14 cellular contexts compared by ENCODE assay signal in the genomic region with DNA sequence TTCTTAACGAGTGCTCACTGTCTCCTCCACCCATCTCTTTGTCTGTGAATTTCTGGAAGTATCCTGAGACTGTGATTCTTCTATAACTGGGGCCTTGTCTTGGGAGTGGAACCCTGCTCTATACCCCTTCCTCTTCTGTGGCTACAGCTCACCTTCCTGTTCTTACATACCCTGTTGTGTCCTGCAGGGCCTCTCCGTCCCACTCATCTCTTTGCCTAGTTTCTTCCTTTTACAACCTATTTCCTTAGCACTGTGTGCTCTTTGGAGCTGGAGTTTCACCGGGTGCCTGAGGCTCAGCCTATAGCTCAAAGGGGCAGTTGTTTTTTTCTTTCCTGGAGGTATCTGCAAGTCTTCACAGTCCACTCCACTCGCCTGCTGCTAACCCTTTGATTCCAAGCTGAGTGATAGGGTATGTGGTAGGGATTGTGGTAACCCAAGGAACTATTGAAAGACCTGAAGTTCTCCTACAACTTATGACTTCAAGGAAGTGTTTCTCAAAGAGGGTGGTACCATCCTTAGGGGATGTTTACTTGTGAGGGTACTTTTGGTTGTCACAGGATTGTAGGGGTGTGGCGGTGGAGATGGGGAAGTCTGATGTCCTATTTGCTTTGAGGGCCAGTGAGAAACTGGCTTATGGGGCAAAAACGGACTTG.
DNase-seq lines count a peak whose midpoint lies in the region; ATAC-seq, FAIRE-seq and TF ChIP-seq lines count a peak whose summit lies in the region.
"Had no signal": no experiment of that assay in that cellular context is flagged by ENCODE, and none has a peak within 500 bp of the region (broad histone marks: within the 10 kb centered on the region; RNA-seq: fewer than 3 reads in every experiment).

No MANE protein-coding gene starts in this region.

- FAIRE-seq in HepG2 (lab: Jason Lieb, UNC) = no peak

- TF ChIP-seq POLR2A in HepG2 (IDR thresholded peaks at IDR 0.05; ENCODE audit: insufficient read depth in 1 of 2, low read depth in 2 of 2, low read length in 2 of 2) = no peak

- no peaks in the 10 kb centered on the region for H3K9me3 Mint-ChIP-seq in T-helper 1 cell treated with Interleukin-12 subunit alpha and Interleukin-12 subunit beta and Interleukin-4 antibody, amounts not matched to agents 30 μg/mL and 1 μg/mL, for 36 hours

- no peaks in the 10 kb centered on the region for H3K79me2 ChIP-seq in HepG2 (ENCODE audit: insufficient read depth, low read length)

- no peaks in the 10 kb centered on the region for H3K27me3 Mint-ChIP-seq in T-helper 1 cell treated with Interleukin-12 subunit alpha and Interleukin-12 subunit beta and Interleukin-4 antibody, amounts not matched to agents 30 μg/mL and 1 μg/mL, for 36 hours (ENCODE audit: low read depth)

- no peak overlapping the region for H3K4me3 ChIP-seq in HepG2 (replicated peaks in 1 of 3; ENCODE audit: insufficient read depth in 1 of 3, low read depth in 2 of 3, low read length in 3 of 3)
- H3K4me3 ChIP-seq: cardiac muscle cell, MG63 had no signal

- no peak for TF ChIP-seq CTCF in HepG2 (CRISPR knock-in tag; IDR thresholded peaks at IDR 0.05)

- H2AFZ ChIP-seq in HepG2 (ENCODE audit: low read length) = no peak overlapping the region

- no peak overlapping the region for H3K27ac ChIP-seq in HepG2 (ENCODE audit: extremely low read length, insufficient read depth, low read length)
- H3K27ac ChIP-seq: cardiac muscle cell, epithelial cell of prostate had no signal

- H3K4me2 ChIP-seq in HepG2 (ENCODE audit: low read depth, low read length) = no peak overlapping the region

- CTCF ChIA-PET in HepG2 (lab: Yijun Ruan, JAX; ENCODE audit: low intra/inter-chr PET ratio, low total read pairs) = interaction anchor here (1.4 kb wide), 1 partner anchor 344 kb away, joined by 3 read pairs; no protein-coding TSS in a partner anchor

- peak overlapping the region; percentile 8 for H3K4me3 Mint-ChIP-seq in T-helper 1 cell treated with Interleukin-12 subunit alpha and Interleukin-12 subunit beta and Interleukin-4 antibody, amounts not matched to agents 30 μg/mL and 1 μg/mL, for 36 hours

- WGBS in HepG2 (ENCODE audit: low lambda C conversion rate) = 21% methylated on average over 6 of the region's 6 CpGs

- H3K4me1 ChIP-seq in HepG2 (ENCODE audit: insufficient read depth, low read length) = peaks cover 6% of the 10 kb centered on the region; the same call in 1 of the 2 replicates

- peaks cover 57% of the 10 kb centered on the region for H3K4me1 Mint-ChIP-seq in T-helper 1 cell treated with Interleukin-12 subunit alpha and Interleukin-12 subunit beta and Interleukin-4 antibody, amounts not matched to agents 30 μg/mL and 1 μg/mL, for 36 hours (ENCODE audit: low read depth)

- H3K9ac ChIP-seq in HepG2 (ENCODE audit: insufficient read depth, low read depth, low read length) = no peak overlapping the region

- BruUV-seq in HepG2 (replicated peaks; lab: Mats Ljungman, UMichigan) = no TSS peak

- intact Hi-C loops in HepG2 (cut with micrococcal nuclease; ENCODE audit: unreplicated experiment) = loop anchor here (2.0 kb wide), 1 partner anchor 79 kb away; no protein-coding TSS in a partner anchor

- peaks cover 0 to 24% of the 10 kb centered on the region in 2 experiments; a peak in 2 of 5 replicates for H3K27me3 ChIP-seq in HepG2 (ENCODE audit: control insufficient read depth in 1 of 2, insufficient read depth in 2 of 2, low read length in 2 of 2)
- H3K27me3 ChIP-seq: cardiac muscle cell, MG63 had no signal

- H4K20me1 ChIP-seq in HepG2 (ENCODE audit: insufficient read depth, low read length) = no peaks in the 10 kb centered on the region

- in situ Hi-C loops in HepG2 (cut with HindIII; ENCODE audit: extremely low pct_ligation_motif_present, low pct_unique_long_range_greater_than_20kb) = no loop called here

- H3K36me3 ChIP-seq in HepG2 (replicated peaks in 1 of 2; ENCODE audit: control insufficient read depth in 1 of 2, insufficient read depth in 2 of 2, low read length in 2 of 2) = no peaks in the 10 kb centered on the region
- H3K36me3 ChIP-seq: cardiac muscle cell, MG63 had no signal

- DNase-seq in T-helper 1 cell (no peak), SKM-1 treated with dmso at 0.1 percent for 144 hours (lab: John Stamatoyannopoulos, UW; ENCODE audit: unreplicated experiment) (peak; percentile 90), HepG2 (ENCODE audit: low spot score) (no peak), AG08395 (ENCODE audit: low spot score) (no peak), foreskin melanocyte (no peak)
- no peak for DNase-seq in stimulated activated naive CD8-positive, alpha-beta T cell treated with anti-CD3 and anti-CD28 coated beads, Interleukin-15, Interleukin-2, amounts not matched to agents 100 U/mL and 50 U/mL, for 24 hours
- DNase-seq: 8988T, Calu3, MG63, NCI-H226 had no signal

- TF ChIP-seq RAD21 in HepG2 (CRISPR knock-in tag; IDR thresholded peaks at IDR 0.05) = no peak

- no peaks in the 10 kb centered on the region for H3K9me3 ChIP-seq in HepG2 (ENCODE audit: low read length)
- H3K9me3 ChIP-seq: MG63 had no signal

- POLR2A ChIA-PET in HepG2 (lab: Yijun Ruan, JAX) = interaction anchor here (0.5 kb wide), 1 partner anchor 335 kb away, joined by 3 read pairs; no protein-coding TSS in a partner anchor

- ATAC-seq in HepG2 (peak; percentile 25; the same call in 2 of the 3 replicates), HG02981 (IDR thresholded peaks at IDR 0.05; ENCODE audit: unreplicated experiment) (no peak)
- ATAC-seq in stimulated activated naive CD8-positive, alpha-beta T cell treated with anti-CD3 and anti-CD28 coated beads, Interleukin-15, Interleukin-2, amounts not matched to agents 100 U/mL and 50 U/mL, for 24 hours = peak; percentile 17

- peak overlapping the region; percentile 59 for H3K27ac Mint-ChIP-seq in T-helper 1 cell treated with Interleukin-12 subunit alpha and Interleukin-12 subunit beta and Interleukin-4 antibody, amounts not matched to agents 30 μg/mL and 1 μg/mL, for 36 hours

- TF ChIP-seq EP300 in HepG2 (IDR thresholded peaks at IDR 0.05; ENCODE audit: low read depth in 2 of 2, low read length in 2 of 2) = no peak
- no peak for TF ChIP-seq EP300 in HepG2 (CRISPR knock-in tag; IDR thresholded peaks at IDR 0.05; ENCODE audit: borderline replicate concordance)

- peaks cover 3% of the 10 kb centered on the region for H3K36me3 Mint-ChIP-seq in T-helper 1 cell treated with Interleukin-12 subunit alpha and Interleukin-12 subunit beta and Interleukin-4 antibody, amounts not matched to agents 30 μg/mL and 1 μg/mL, for 36 hours (ENCODE audit: low read depth)

TF ChIP-seq in HepG2, 621 proteins besides CTCF, POLR2A, EP300 and RAD21:
- TF ChIP-seq ZNF777 (CRISPR knock-in tag; IDR thresholded peaks at IDR 0.05) (no peak), CENPT (CRISPR knock-in tag; IDR thresholded peaks at IDR 0.05; ENCODE audit: low read depth) (no peak), SMARCC2 (IDR thresholded peaks at IDR 0.05) (no peak), ZNF232 (CRISPR knock-in tag; IDR thresholded peaks at IDR 0.05; ENCODE audit: borderline replicate concordance) (no peak), SRSF9 (IDR thresholded peaks at IDR 0.05; ENCODE audit: borderline replicate concordance, insufficient read depth, low read depth, low read length, poor library complexity, severe bottlenecking) (no peak), ZNF33B (CRISPR knock-in tag; IDR thresholded peaks at IDR 0.05) (no peak), ATM (IDR thresholded peaks at IDR 0.05; ENCODE audit: borderline replicate concordance) (no peak), ZNF460 (CRISPR knock-in tag; IDR thresholded peaks at IDR 0.05; ENCODE audit: borderline replicate concordance) (no peak), KAT8 (CRISPR knock-in tag; IDR thresholded peaks at IDR 0.05) (no peak), SAP130 (CRISPR knock-in tag; IDR thresholded peaks at IDR 0.05; ENCODE audit: low read depth) (no peak), ZNF253 (CRISPR knock-in tag; IDR thresholded peaks at IDR 0.05; ENCODE audit: borderline replicate concordance) (no peak), ZNF296 (CRISPR knock-in tag; conservative IDR thresholded peaks at IDR 0.05) (no peak), ZNF556 (CRISPR knock-in tag; IDR thresholded peaks at IDR 0.05; ENCODE audit: borderline replicate concordance) (no peak), ONECUT2 (CRISPR knock-in tag; IDR thresholded peaks at IDR 0.05) (no peak)
- TF ChIP-seq, protein P1, sequence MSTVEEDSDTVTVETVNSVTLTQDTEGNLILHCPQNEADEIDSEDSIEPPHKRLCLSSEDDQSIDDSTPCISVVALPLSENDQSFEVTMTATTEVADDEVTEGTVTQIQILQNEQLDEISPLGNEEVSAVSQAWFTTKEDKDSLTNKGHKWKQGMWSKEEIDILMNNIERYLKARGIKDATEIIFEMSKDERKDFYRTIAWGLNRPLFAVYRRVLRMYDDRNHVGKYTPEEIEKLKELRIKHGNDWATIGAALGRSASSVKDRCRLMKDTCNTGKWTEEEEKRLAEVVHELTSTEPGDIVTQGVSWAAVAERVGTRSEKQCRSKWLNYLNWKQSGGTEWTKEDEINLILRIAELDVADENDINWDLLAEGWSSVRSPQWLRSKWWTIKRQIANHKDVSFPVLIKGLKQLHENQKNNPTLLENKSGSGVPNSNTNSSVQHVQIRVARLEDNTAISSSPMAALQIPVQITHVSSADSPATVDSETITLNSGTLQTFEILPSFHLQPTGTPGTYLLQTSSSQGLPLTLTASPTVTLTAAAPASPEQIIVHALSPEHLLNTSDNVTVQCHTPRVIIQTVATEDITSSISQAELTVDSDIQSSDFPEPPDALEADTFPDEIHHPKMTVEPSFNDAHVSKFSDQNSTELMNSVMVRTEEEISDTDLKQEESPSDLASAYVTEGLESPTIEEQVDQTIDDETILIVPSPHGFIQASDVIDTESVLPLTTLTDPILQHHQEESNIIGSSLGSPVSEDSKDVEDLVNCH (CRISPR knock-in tag; IDR thresholded peaks at IDR 0.05) = no peak
- TF ChIP-seq, protein P2, sequence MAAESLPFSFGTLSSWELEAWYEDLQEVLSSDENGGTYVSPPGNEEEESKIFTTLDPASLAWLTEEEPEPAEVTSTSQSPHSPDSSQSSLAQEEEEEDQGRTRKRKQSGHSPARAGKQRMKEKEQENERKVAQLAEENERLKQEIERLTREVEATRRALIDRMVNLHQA (CRISPR knock-in tag; IDR thresholded peaks at IDR 0.05) = no peak
